ENCODE assay signal across 9 cellular contexts in genomic region chr19:54465367-54466109, GRCh38. TPM values are rescaled to one million over a fixed set of nuclear protein-coding genes. Genes with fewer than 3 reads are reported as not detected.
DNase-seq lines count a peak whose midpoint lies in the region; ATAC-seq, FAIRE-seq and TF ChIP-seq lines count a peak whose summit lies in the region.
"Had no signal": no experiment of that assay in that cellular context is flagged by ENCODE, and none has a peak within 500 bp of the region (broad histone marks: within the 10 kb centered on the region; RNA-seq: fewer than 3 reads in every experiment).

No MANE protein-coding gene starts in this region.

- no peak for DNase-seq in T-helper 2 cell treated with Interferon-gamma antibody and Interleukin-4, amounts not matched to agents 5 μg/mL and 100 μg/mL, for 36 hours (ENCODE audit: low spot score)
- DNase-seq in T-helper 2 cell (no peak), small intestine (no peak), HFFc6 (no peak)

- H3K4me3 Mint-ChIP-seq in T-helper 2 cell treated with Interferon-gamma antibody and Interleukin-4, amounts not matched to agents 5 μg/mL and 100 μg/mL, for 36 hours, result peak overlapping the region; percentile 58
- H3K4me3 Mint-ChIP-seq in dendritic cell treated with granulocyte-macrophage colony-stimulating factor and Interleukin-4, amounts not matched to agents 40 ng/mL and 50 ng/mL, for 4 days, result peak overlapping the region; percentile 54
- H3K4me3 Mint-ChIP-seq in HFFc6, result no peak overlapping the region

- peak overlapping the region in 1 of 2 donors; percentile 73 for H3K4me3 ChIP-seq in small intestine (ENCODE audit: low read depth in 1 of 2, low read length in 2 of 2)

- 75 to 88% (median 81%) methylated on average over 44 to 58 of the region's 58 CpGs for WGBS in small intestine, 3 donors

- H3K4me1 Mint-ChIP-seq in T-helper 2 cell treated with Interferon-gamma antibody and Interleukin-4, amounts not matched to agents 5 μg/mL and 100 μg/mL, for 36 hours (ENCODE audit: low read depth), result peaks cover 11% of the 10 kb centered on the region
- peaks cover 47% of the 10 kb centered on the region for H3K4me1 Mint-ChIP-seq in dendritic cell treated with granulocyte-macrophage colony-stimulating factor and Interleukin-4, amounts not matched to agents 40 ng/mL and 50 ng/mL, for 4 days (ENCODE audit: low read depth)
- H3K4me1 Mint-ChIP-seq in HFFc6 (ENCODE audit: low read depth), result peaks cover 35% of the 10 kb centered on the region

- H3K9me3 ChIP-seq in small intestine (ENCODE audit: control insufficient read depth, low read depth), result no peaks in the 10 kb centered on the region
- H3K9me3 ChIP-seq: right lobe of liver had no signal

- H3K4me1 ChIP-seq in small intestine (ENCODE audit: control insufficient read depth in 2 of 2, insufficient read depth in 1 of 2, low read depth in 1 of 2, low read length in 1 of 2), result no peaks in the 10 kb centered on the region

- peak overlapping the region; percentile 93 to 99 for H3K27ac ChIP-seq in small intestine (ENCODE audit: low read depth in 1 of 2, low read length in 1 of 2)

- peaks cover 2 to 7% of the 10 kb centered on the region in 2 donors for H3K36me3 ChIP-seq in small intestine (ENCODE audit: control insufficient read depth in 2 of 2, insufficient read depth in 2 of 2, low read length in 2 of 2)

- peaks cover 43% of the 10 kb centered on the region for H3K27me3 Mint-ChIP-seq in T-helper 2 cell treated with Interferon-gamma antibody and Interleukin-4, amounts not matched to agents 5 μg/mL and 100 μg/mL, for 36 hours (ENCODE audit: low read depth)
- H3K27me3 Mint-ChIP-seq in dendritic cell treated with granulocyte-macrophage colony-stimulating factor and Interleukin-4, amounts not matched to agents 40 ng/mL and 50 ng/mL, for 4 days, result peaks cover 47% of the 10 kb centered on the region
- H3K27me3 Mint-ChIP-seq in HFFc6 (ENCODE audit: insufficient read depth), result peaks cover 26% of the 10 kb centered on the region

- TF ChIP-seq CTCF in HFFc6 (IDR thresholded peaks at IDR 0.05), result no peak

- no peaks in the 10 kb centered on the region for H3K27me3 ChIP-seq in small intestine (ENCODE audit: control insufficient read depth in 2 of 2, insufficient read depth in 2 of 2, low read length in 2 of 2)
- H3K27me3 ChIP-seq: right lobe of liver had no signal

- no peaks in the 10 kb centered on the region for H3K9me3 Mint-ChIP-seq in T-helper 2 cell treated with Interferon-gamma antibody and Interleukin-4, amounts not matched to agents 5 μg/mL and 100 μg/mL, for 36 hours
- no peaks in the 10 kb centered on the region for H3K9me3 Mint-ChIP-seq in dendritic cell treated with granulocyte-macrophage colony-stimulating factor and Interleukin-4, amounts not matched to agents 40 ng/mL and 50 ng/mL, for 4 days
- peaks cover 9% of the 10 kb centered on the region for H3K9me3 Mint-ChIP-seq in HFFc6

- H3K27ac Mint-ChIP-seq in T-helper 2 cell treated with Interferon-gamma antibody and Interleukin-4, amounts not matched to agents 5 μg/mL and 100 μg/mL, for 36 hours, result no peak overlapping the region
- H3K27ac Mint-ChIP-seq in dendritic cell treated with granulocyte-macrophage colony-stimulating factor and Interleukin-4, amounts not matched to agents 40 ng/mL and 50 ng/mL, for 4 days, result peak overlapping the region; percentile 39
- no peak overlapping the region for H3K27ac Mint-ChIP-seq in HFFc6

- no peak for ATAC-seq in GM18907 (IDR thresholded peaks at IDR 0.05; ENCODE audit: unreplicated experiment)

- H3K36me3 Mint-ChIP-seq in T-helper 2 cell treated with Interferon-gamma antibody and Interleukin-4, amounts not matched to agents 5 μg/mL and 100 μg/mL, for 36 hours (ENCODE audit: low read depth), result peaks cover 13% of the 10 kb centered on the region
- H3K36me3 Mint-ChIP-seq in dendritic cell treated with granulocyte-macrophage colony-stimulating factor and Interleukin-4, amounts not matched to agents 40 ng/mL and 50 ng/mL, for 4 days (ENCODE audit: low read depth), result peaks cover 24% of the 10 kb centered on the region
- H3K36me3 Mint-ChIP-seq in HFFc6 (ENCODE audit: low read depth), result peaks cover 19% of the 10 kb centered on the region

- no peak for FAIRE-seq in small intestine (lab: Jason Lieb, UNC)
- FAIRE-seq: H54 had no signal

- intact Hi-C loops in dendritic cell treated with granulocyte-macrophage colony-stimulating factor and Interleukin-4, amounts not matched to agents 40 ng/mL and 50 ng/mL, for 4 days (cut with micrococcal nuclease), result no loop called here

RNA-seq across cellular contexts. Expression of gene LENG9, which starts 2.0 kb away (rescaled TPM):
- 10 to 100 TPM in 1 of 3 donors, 1 to 10 TPM in 2; 8.7 to 14.1 (median 9.2) TPM for polyA plus RNA-seq in small intestine
- total RNA-seq in HFFc6 (2021; fragmentation: NEBNext Ultra II Directional; extraction: Animal tissue kit (Norgen Biotek cat#: 25700)), result 1 to 10 TPM; 3.0 to 4.0 (median 3.6) TPM

RNA-seq across cellular contexts. Expression of gene CDC42EP5, which starts 7.6 kb away (rescaled TPM):
- 100 to 1,000 TPM; 131 to 176 (median 151) TPM for polyA plus RNA-seq in small intestine
- total RNA-seq in HFFc6 (2021; fragmentation: NEBNext Ultra II Directional; extraction: Animal tissue kit (Norgen Biotek cat#: 25700)), result 10 to 100 TPM; 45.9 to 70.5 (median 56.9) TPM
- total RNA-seq: OCI-LY7 had no signal

RNA-seq across cellular contexts. Expression of gene LENG8, which starts 16.5 kb away (rescaled TPM):
- 10 to 100 TPM; 51.6 to 92.8 (median 81.5) TPM for polyA plus RNA-seq in small intestine
- total RNA-seq in HFFc6 (2021; fragmentation: NEBNext Ultra II Directional; extraction: Animal tissue kit (Norgen Biotek cat#: 25700)), result 10 to 100 TPM; 70.7 to 76.5 (median 74.0) TPM

RNA-seq across cellular contexts. Expression of gene LAIR2, which starts 37.1 kb away (rescaled TPM):
- under 1 TPM in 1 of 3 donors, not detected in 2; 0.33 TPM for polyA plus RNA-seq in small intestine
- total RNA-seq in HFFc6 (2021; fragmentation: NEBNext Ultra II Directional; extraction: Animal tissue kit (Norgen Biotek cat#: 25700)), result not detected
- total RNA-seq: OCI-LY7 had no signal

RNA-seq across cellular contexts. Expression of gene TTYH1, which starts 50.3 kb away (rescaled TPM):
- 1 to 10 TPM in 1 of 3 donors, not detected in 2; 1.5 TPM for polyA plus RNA-seq in small intestine
- total RNA-seq in HFFc6 (2021; fragmentation: NEBNext Ultra II Directional; extraction: Animal tissue kit (Norgen Biotek cat#: 25700)), result under 1 TPM in 1 of 6 experiments, not detected in 5; 0.45 TPM
